9 cellular contexts compared by ENCODE assay signal in the genomic region with DNA sequence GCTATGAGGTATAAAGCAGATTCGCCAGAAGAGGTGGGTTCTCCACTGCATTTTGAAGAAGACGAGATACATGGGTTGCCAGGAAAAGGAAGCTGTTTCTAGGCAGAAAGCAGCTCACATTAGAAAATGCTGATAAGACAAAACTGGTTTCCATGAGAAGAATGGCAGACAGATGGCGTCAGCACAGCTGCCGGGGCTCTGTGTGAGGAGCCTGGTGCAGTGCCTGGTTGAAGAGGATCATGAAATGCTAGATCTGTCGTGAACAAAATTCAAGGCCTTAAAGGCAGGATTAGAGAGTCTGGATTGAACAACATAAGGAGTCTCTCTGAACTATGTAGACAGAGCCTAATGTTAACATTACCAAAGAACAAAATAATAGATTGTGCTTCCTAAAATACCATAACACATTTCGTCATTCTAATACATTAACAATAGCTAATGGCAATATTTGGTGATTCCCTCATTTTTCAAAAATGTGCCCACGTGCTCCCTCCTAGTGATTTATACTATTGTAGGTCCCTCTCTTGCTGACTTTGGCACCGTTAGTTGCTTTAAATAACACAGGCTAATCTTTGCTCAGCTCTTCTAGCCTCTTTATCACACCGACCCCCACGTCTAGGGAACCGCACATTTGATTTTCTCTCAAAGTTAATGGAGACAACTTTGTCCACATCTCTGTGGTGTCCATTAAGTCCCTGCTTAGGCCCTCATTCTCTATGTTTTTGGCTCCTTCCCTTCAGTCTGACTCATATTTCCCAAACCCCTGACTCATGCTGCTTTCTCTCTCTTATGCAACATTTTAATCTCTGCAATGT. TPM values are rescaled to one million over a fixed set of nuclear protein-coding genes. Genes with fewer than 3 reads are reported as not detected.
DNase-seq lines count a peak whose midpoint lies in the region; ATAC-seq, FAIRE-seq and TF ChIP-seq lines count a peak whose summit lies in the region.
"Had no signal": no experiment of that assay in that cellular context is flagged by ENCODE, and none has a peak within 500 bp of the region (broad histone marks: within the 10 kb centered on the region; RNA-seq: fewer than 3 reads in every experiment).

No MANE protein-coding gene starts in this region.

- WGBS in sigmoid colon, 2 donors = 77 to 81% methylated on average over 11 of the region's 11 CpGs
- WGBS in small intestine, 3 donors = 71 to 83% (median 71%) methylated on average over 11 of the region's 11 CpGs

- no peak for TF ChIP-seq POLR2A in sigmoid colon (IDR thresholded peaks at IDR 0.05)

- no peak for TF ChIP-seq CTCF in sigmoid colon (IDR thresholded peaks at IDR 0.05)

- H3K4me3 ChIP-seq in sigmoid colon = no peak overlapping the region
- no peak overlapping the region for H3K4me3 ChIP-seq in small intestine (ENCODE audit: low read depth in 1 of 2, low read length in 2 of 2)
- H3K4me3 ChIP-seq: prostate gland had no signal

- ATAC-seq in GM21576 (IDR thresholded peaks at IDR 0.05; ENCODE audit: unreplicated experiment) = no peak

- TF ChIP-seq EP300 in sigmoid colon (IDR thresholded peaks at IDR 0.05) = no peak

- H3K9me3 ChIP-seq in sigmoid colon = no peaks in the 10 kb centered on the region
- no peaks in the 10 kb centered on the region for H3K9me3 ChIP-seq in small intestine (ENCODE audit: control insufficient read depth, low read depth)
- H3K9me3 ChIP-seq: prostate gland had no signal

- H3K27ac ChIP-seq in sigmoid colon = peak overlapping the region; percentile 29 to 72 (median 54)
- H3K27ac ChIP-seq in small intestine (ENCODE audit: low read depth in 1 of 2, low read length in 1 of 2) = peak overlapping the region in 1 of 2 donors; percentile 83
- H3K27ac ChIP-seq: prostate gland had no signal

- H3K4me1 ChIP-seq in sigmoid colon (peaks cover 0 to 22% (median 10%) of the 10 kb centered on the region in 4 donors), small intestine (ENCODE audit: control insufficient read depth in 2 of 2, insufficient read depth in 1 of 2, low read depth in 1 of 2, low read length in 1 of 2) (no peaks in the 10 kb centered on the region)
- H3K4me1 ChIP-seq: prostate gland had no signal

- intact Hi-C loops in sigmoid colon (cut with DNase I) = no loop called here

- H3K27me3 ChIP-seq in sigmoid colon = no peaks in the 10 kb centered on the region
- H3K27me3 ChIP-seq in small intestine (ENCODE audit: control insufficient read depth in 2 of 2, insufficient read depth in 2 of 2, low read length in 2 of 2) = no peaks in the 10 kb centered on the region

- FAIRE-seq in small intestine (lab: Jason Lieb, UNC) = no peak

- in situ Hi-C loops in SK-MEL-5 (cut with HindIII; ENCODE audit: low pct_unique_long_range_greater_than_20kb, low sequenced_read_pairs) = no loop called here

- DNase-seq in GOT3 (lab: John Stamatoyannopoulos, UW) = peak; percentile 9
- peak; percentile 27 for DNase-seq in SK-MEL-5 (ENCODE audit: low read depth, low spot score)
- DNase-seq in foreskin melanocyte = peak; percentile 52
- no peak for DNase-seq in sigmoid colon
- no peak for DNase-seq in activated gamma-delta T cell (lab: John Stamatoyannopoulos, UW)
- no peak for DNase-seq in ecto neural progenitor cell (ENCODE audit: low spot score)
- no peak for DNase-seq in small intestine

- H3K36me3 ChIP-seq in sigmoid colon = no peaks in the 10 kb centered on the region
- no peaks in the 10 kb centered on the region for H3K36me3 ChIP-seq in small intestine (ENCODE audit: control insufficient read depth in 2 of 2, insufficient read depth in 2 of 2, low read length in 2 of 2)
- H3K36me3 ChIP-seq: prostate gland had no signal

RNA-seq across cellular contexts. Expression of gene EFEMP1, which starts 38.2 kb away (rescaled TPM):
- total RNA-seq in SK-MEL-5 (2014; rRNA removed; shearing (Covaris generic)) = 0.08 TPM in 1 of 2 replicates, not detected in the other
- polyA plus RNA-seq in SK-MEL-5 (2015; cell fraction: cytosol; rRNA removed) = 0.14 and 0.44 TPM in 2 replicates
- 1.2 TPM in 1 of 2 replicates, not detected in the other for polyA plus RNA-seq in SK-MEL-5 (2015; cell fraction: nucleus; rRNA removed)
- 100 to 1,000 TPM in 2 of 4 donors, 10 to 100 TPM in 2; 37.7 to 111 (median 84.6) TPM for total RNA-seq in sigmoid colon
- 10 to 100 TPM in 2 of 3 donors, 1 to 10 TPM in 1; 5.3 to 25.2 (median 19.4) TPM for polyA plus RNA-seq in sigmoid colon
- polyA plus RNA-seq in small intestine = 10 to 100 TPM in 1 of 3 donors, 1 to 10 TPM in 1, under 1 TPM in 1; 0.89 to 50.1 (median 5.9) TPM

Comparison
In these comparisons a context has a peak if more than half of its experiments do, and no peak if none do; other contexts are left out.
1. DNase-seq: peak in GOT3 (single experiment), SK-MEL-5 (single experiment) and foreskin melanocyte (single experiment); none in sigmoid colon (single experiment), activated gamma-delta T cell (single experiment), ecto neural progenitor cell (single experiment) and small intestine (single experiment).
2. RNA of gene EFEMP1, which starts 38.2 kb away (total RNA-seq): 37.7 to 111 TPM in sigmoid colon; 0.08 TPM in SK-MEL-5; every median in the first group is over 10 times any median in the second.